ENCODE assay signal across 10 cellular contexts in the genomic region with DNA sequence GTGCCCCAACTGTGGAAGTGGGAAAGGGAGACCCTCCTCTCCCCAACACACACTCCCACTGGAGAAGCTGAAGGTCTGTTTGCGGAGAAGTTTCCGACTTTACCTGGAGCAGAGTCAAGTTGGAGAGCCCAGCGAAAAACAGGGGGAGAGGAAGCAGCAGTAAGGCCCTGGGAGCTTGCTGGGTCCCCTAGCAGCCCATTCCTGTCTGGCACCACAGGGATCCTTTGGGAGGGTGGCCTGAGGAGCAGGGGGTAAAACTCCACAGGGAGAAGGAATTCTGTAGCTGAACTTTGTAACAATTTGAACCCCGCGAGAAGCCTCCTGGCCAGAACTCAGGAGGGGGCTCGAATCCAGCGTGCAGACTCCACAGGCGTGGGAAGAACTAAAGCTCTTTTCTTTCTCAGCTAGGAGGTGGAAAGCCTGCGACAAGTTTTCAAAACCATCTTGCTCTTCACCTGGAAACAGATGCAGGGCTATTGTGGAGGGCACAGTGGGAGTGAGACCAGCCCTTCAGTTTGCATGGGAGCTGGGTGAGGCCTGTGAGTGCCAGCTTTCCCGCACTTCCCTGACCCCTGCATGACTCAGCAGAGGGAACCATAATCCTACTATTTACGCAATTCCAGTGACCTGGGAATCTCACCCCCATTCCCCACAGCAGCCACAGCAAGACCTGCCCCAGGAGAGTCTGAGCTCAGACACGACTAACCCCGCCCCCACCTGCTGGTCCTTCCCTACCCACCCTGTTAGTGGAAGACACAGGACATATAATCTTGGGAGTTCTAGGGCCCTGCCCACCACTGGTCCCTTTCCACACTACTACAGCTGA. TPM values are rescaled to one million over a fixed set of nuclear protein-coding genes. Genes with fewer than 3 reads are reported as not detected.
DNase-seq lines count a peak whose midpoint lies in the region; ATAC-seq, FAIRE-seq and TF ChIP-seq lines count a peak whose summit lies in the region.
"Had no signal": no experiment of that assay in that cellular context is flagged by ENCODE, and none has a peak within 500 bp of the region (broad histone marks: within the 10 kb centered on the region; RNA-seq: fewer than 3 reads in every experiment).

No MANE protein-coding gene starts in this region.

- H3K27me3 ChIP-seq in brain microvascular endothelial cell (replicated peaks) (no peaks in the 10 kb centered on the region), lower lobe of right lung (ENCODE audit: low read depth) (no peaks in the 10 kb centered on the region), tibial artery (no peaks in the 10 kb centered on the region)

- no peaks in the 10 kb centered on the region for H3K36me3 Mint-ChIP-seq in activated T-cell treated with anti-CD3 and anti-CD28 coated beads, Interleukin-2, amount 50 U/mL, for 4 hours (ENCODE audit: insufficient read depth)

- no peak for TF ChIP-seq CTCF in brain microvascular endothelial cell (IDR thresholded peaks at IDR 0.05; ENCODE audit: low read depth, low read length, missing control alignments)
- TF ChIP-seq CTCF in lower lobe of right lung (IDR thresholded peaks at IDR 0.05) = no peak
- no peak for TF ChIP-seq CTCF in tibial artery (IDR thresholded peaks at IDR 0.05)

- H3K27ac ChIP-seq in brain microvascular endothelial cell (peak overlapping the region; percentile 80), lower lobe of right lung (peak overlapping the region; percentile 89), tibial artery (peak overlapping the region; percentile 54 to 63)
- H3K27ac ChIP-seq: cardiac muscle cell, KMS-11 had no signal

- in situ Hi-C loops in brain microvascular endothelial cell (cut with HindIII; ENCODE audit: low pct_ligation_motif_present, low sequenced_read_pairs) = no loop called here

- DNase-seq in activated T-cell treated with anti-CD3 and anti-CD28 coated beads, Interleukin-2, amount 50 U/mL, for 4 hours = no peak
- DNase-seq in activated T-cell treated with anti-CD3 and anti-CD28 coated beads, Interleukin-2, amount 50 U/mL, for 1 hour = no peak
- DNase-seq in brain microvascular endothelial cell (peak; percentile 52), lower lobe of right lung (no peak), tibial artery (no peak), GM12891 (ENCODE audit: insufficient read length, low spot score) (no peak)

- no peak for TF ChIP-seq POLR2A in GM12891 (IDR thresholded peaks at IDR 0.05; ENCODE audit: low read depth, low read length)

- peak overlapping the region; percentile 0 for H3K4me3 ChIP-seq in brain microvascular endothelial cell (ENCODE audit: low read depth, low read length)
- H3K4me3 ChIP-seq in lower lobe of right lung = peak overlapping the region; percentile 64
- H3K4me3 ChIP-seq in tibial artery = peak overlapping the region; percentile 54 to 58
- H3K4me3 ChIP-seq: cardiac muscle cell had no signal

- peaks cover 87% of the 10 kb centered on the region for H3K4me1 Mint-ChIP-seq in activated T-cell treated with anti-CD3 and anti-CD28 coated beads, Interleukin-2, amount 50 U/mL, for 4 hours (ENCODE audit: low read depth)

- no peak for ATAC-seq in activated T-cell treated with anti-CD3 and anti-CD28 coated beads, Interleukin-2, amount 50 U/mL, for 4 hours
- ATAC-seq in lower lobe of right lung (no peak), HG03196 (IDR thresholded peaks at IDR 0.05; ENCODE audit: unreplicated experiment) (no peak), GM18517 (IDR thresholded peaks at IDR 0.05; ENCODE audit: unreplicated experiment) (no peak)

- peaks cover 7% of the 10 kb centered on the region for H3K9me3 Mint-ChIP-seq in activated T-cell treated with anti-CD3 and anti-CD28 coated beads, Interleukin-2, amount 50 U/mL, for 4 hours

- no peaks in the 10 kb centered on the region for H3K9me3 ChIP-seq in lower lobe of right lung
- H3K9me3 ChIP-seq in tibial artery = no peaks in the 10 kb centered on the region

- H3K27me3 Mint-ChIP-seq in activated T-cell treated with anti-CD3 and anti-CD28 coated beads, Interleukin-2, amount 50 U/mL, for 4 hours (ENCODE audit: low read depth) = no peaks in the 10 kb centered on the region

- H3K36me3 ChIP-seq in brain microvascular endothelial cell (replicated peaks) (no peaks in the 10 kb centered on the region), lower lobe of right lung (no peaks in the 10 kb centered on the region), tibial artery (no peaks in the 10 kb centered on the region)
- H3K36me3 ChIP-seq: cardiac muscle cell had no signal

- no peak for FAIRE-seq in GM12891 (lab: Jason Lieb, UNC)

- H3K4me1 ChIP-seq in lower lobe of right lung = peaks cover 49% of the 10 kb centered on the region
- H3K4me1 ChIP-seq in tibial artery = peaks cover 0 to 28% (median 19%) of the 10 kb centered on the region in 4 donors

- intact Hi-C loops in lower lobe of right lung (cut with DNase I) = no loop called here
- intact Hi-C loops in tibial artery (cut with DNase I; ENCODE audit: low total_unique reads) = no loop called here

- H3K4me3 Mint-ChIP-seq in activated T-cell treated with anti-CD3 and anti-CD28 coated beads, Interleukin-2, amount 50 U/mL, for 4 hours = peak overlapping the region; percentile 86

TF ChIP-seq in GM12891, 5 proteins besides CTCF, POLR2A, EP300 and RAD21:
- TF ChIP-seq POU2F2 (IDR thresholded peaks at IDR 0.05; ENCODE audit: low read depth, low read length) = no peak
- no peak for TF ChIP-seq SPI1 (IDR thresholded peaks at IDR 0.05; ENCODE audit: low read depth, low read length)
- TF ChIP-seq PAX5 (IDR thresholded peaks at IDR 0.05; ENCODE audit: insufficient read depth, low read length, severe bottlenecking) = no peak
- TF ChIP-seq POLR2AphosphoS5 (IDR thresholded peaks at IDR 0.05; ENCODE audit: low read depth, low read length) = no peak
- TF ChIP-seq TAF1 (IDR thresholded peaks at IDR 0.05; ENCODE audit: low read depth, low read length) = no peak

RNA-seq across cellular contexts. Expression of gene SERPINB9, which starts 25.8 kb away (rescaled TPM):
- total RNA-seq in activated T-cell treated with anti-CD3 and anti-CD28 coated beads, Interleukin-2, amount 50 U/mL, for 4 hours = 10 to 100 TPM; 41.0 to 48.0 (median 42.4) TPM
- total RNA-seq in lower lobe of right lung = 12.8 TPM
- polyA plus RNA-seq in GM12891 (2012; ENCODE audit: low read depth, missing spikeins) = 5.6 TPM

RNA-seq across cellular contexts. Expression of gene SERPINB1, which starts 35.6 kb away (rescaled TPM):
- 10 to 100 TPM; 16.7 to 19.3 (median 18.0) TPM for total RNA-seq in activated T-cell treated with anti-CD3 and anti-CD28 coated beads, Interleukin-2, amount 50 U/mL, for 4 hours
- total RNA-seq in lower lobe of right lung = 125 TPM
- polyA plus RNA-seq in GM12891 (2012; ENCODE audit: low read depth, missing spikeins) = 0.99 TPM

Comparison
In these comparisons a context has a peak if more than half of its experiments do, and no peak if none do; other contexts are left out.
1. H3K4me3 ChIP-seq: peak in every context shown above with its lines; median percentile 64 in lower lobe of right lung; 56 in tibial artery; 0 in brain microvascular endothelial cell.